In the genomic region with DNA sequence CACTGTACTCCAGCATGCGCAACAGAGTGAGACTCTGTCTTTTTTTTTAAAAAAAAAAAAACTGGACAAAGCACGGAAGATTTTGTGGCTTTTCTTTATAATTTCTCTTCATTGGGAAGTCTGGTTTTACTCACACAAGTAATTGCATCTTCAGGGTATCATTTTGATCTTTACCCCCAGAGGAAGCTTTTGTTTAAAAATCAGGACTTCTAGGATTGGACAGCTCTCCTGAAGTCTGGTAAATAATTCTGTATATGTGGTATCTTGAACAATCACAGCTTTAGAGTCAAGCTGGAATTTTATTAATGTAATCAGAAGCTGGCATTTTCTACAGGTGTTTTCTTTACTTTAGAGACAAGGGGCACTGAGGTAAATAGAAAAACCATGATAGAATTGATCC, we compare ENCODE assay signal across 2 cellular contexts.
A peak's percentile ranks its signal among the peaks of the same experiment; 100 is the strongest.
TF ChIP-seq lines count a peak whose summit lies in the region.

No MANE protein-coding gene starts in this region.

TF ChIP-seq in GM23338, 12 proteins besides CTCF, POLR2A, EP300 and RAD21 (continued from another document):
- TF ChIP-seq EZH2phosphoT487 (IDR thresholded peaks at IDR 0.05; ENCODE audit: unreplicated experiment): no peak

TF ChIP-seq in PFSK-1, 5 proteins besides CTCF, POLR2A, EP300 and RAD21 (continued from another document):
- TF ChIP-seq, protein P1, sequence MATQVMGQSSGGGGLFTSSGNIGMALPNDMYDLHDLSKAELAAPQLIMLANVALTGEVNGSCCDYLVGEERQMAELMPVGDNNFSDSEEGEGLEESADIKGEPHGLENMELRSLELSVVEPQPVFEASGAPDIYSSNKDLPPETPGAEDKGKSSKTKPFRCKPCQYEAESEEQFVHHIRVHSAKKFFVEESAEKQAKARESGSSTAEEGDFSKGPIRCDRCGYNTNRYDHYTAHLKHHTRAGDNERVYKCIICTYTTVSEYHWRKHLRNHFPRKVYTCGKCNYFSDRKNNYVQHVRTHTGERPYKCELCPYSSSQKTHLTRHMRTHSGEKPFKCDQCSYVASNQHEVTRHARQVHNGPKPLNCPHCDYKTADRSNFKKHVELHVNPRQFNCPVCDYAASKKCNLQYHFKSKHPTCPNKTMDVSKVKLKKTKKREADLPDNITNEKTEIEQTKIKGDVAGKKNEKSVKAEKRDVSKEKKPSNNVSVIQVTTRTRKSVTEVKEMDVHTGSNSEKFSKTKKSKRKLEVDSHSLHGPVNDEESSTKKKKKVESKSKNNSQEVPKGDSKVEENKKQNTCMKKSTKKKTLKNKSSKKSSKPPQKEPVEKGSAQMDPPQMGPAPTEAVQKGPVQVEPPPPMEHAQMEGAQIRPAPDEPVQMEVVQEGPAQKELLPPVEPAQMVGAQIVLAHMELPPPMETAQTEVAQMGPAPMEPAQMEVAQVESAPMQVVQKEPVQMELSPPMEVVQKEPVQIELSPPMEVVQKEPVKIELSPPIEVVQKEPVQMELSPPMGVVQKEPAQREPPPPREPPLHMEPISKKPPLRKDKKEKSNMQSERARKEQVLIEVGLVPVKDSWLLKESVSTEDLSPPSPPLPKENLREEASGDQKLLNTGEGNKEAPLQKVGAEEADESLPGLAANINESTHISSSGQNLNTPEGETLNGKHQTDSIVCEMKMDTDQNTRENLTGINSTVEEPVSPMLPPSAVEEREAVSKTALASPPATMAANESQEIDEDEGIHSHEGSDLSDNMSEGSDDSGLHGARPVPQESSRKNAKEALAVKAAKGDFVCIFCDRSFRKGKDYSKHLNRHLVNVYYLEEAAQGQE (IDR thresholded peaks at IDR 0.05; ENCODE audit: insufficient read depth in 1 of 2, low read depth in 2 of 2, low read length in 2 of 2): peak; percentile 29 to 80; a peak in 2 of 4 replicates
- TF ChIP-seq FOXP2 (optimal IDR thresholded peaks at IDR 0.05; ENCODE audit: borderline replicate concordance, extremely low read depth, extremely low read length, insufficient read depth) (no peak), TAF1 (IDR thresholded peaks at IDR 0.05; ENCODE audit: borderline replicate concordance, insufficient read depth, low read length) (no peak)
